8 cellular contexts compared by ENCODE assay signal in the genomic region with DNA sequence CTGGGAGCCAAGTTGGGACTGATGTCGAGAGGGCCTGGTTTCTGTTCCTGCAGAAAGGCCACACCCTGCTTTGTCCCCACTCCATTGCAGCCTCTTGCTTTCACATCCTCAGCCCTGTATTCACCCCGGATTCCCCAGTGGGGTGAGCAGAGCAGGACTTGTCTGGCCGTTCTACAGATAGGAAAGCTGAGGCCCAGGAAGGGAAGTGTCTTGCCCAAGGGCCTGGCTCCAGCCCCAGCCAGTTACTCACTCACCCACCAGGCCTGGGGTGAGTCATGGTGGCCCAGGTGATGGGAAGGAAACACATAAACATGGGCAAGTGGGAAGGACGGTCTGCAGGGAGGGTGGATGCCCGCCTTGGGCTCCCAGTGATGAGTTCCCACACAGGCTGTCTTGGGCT. TPM values are rescaled to one million over a fixed set of nuclear protein-coding genes. Genes with fewer than 3 reads are reported as not detected.
DNase-seq lines count a peak whose midpoint lies in the region; ATAC-seq and TF ChIP-seq lines count a peak whose summit lies in the region.

No MANE protein-coding gene starts in this region.

- intact Hi-C loops in Right ventricle myocardium superior (cut with DNase I) = no loop called here
- intact Hi-C loops in cardiac septum (cut with DNase I) = no loop called here
- intact Hi-C loops in esophagus squamous epithelium (cut with DNase I) = no loop called here
- intact Hi-C loops in upper lobe of right lung (cut with DNase I) = no loop called here

- H3K4me3 ChIP-seq in OCI-LY3 (ENCODE audit: low read length) (peak overlapping the region; percentile 3; the same call in 1 of the 2 replicates), esophagus squamous epithelium (no peak overlapping the region), upper lobe of right lung (no peak overlapping the region)

- TF ChIP-seq CTCF in OCI-LY3 (IDR thresholded peaks at IDR 0.05; ENCODE audit: low read depth, low read length) (no peak), esophagus squamous epithelium (IDR thresholded peaks at IDR 0.05) (no peak), upper lobe of right lung (IDR thresholded peaks at IDR 0.05) (no peak), nephron progenitor cell (IDR thresholded peaks at IDR 0.05) (no peak)

- peaks cover 43% of the 10 kb centered on the region for H3K4me1 Mint-ChIP-seq in nephron progenitor cell

- peak overlapping the region; percentile 42 for H3K27ac ChIP-seq in OCI-LY3 (ENCODE audit: low read length)
- H3K27ac ChIP-seq in esophagus squamous epithelium = peak overlapping the region; percentile 72 to 87 (median 81)
- H3K27ac ChIP-seq in upper lobe of right lung = no peak overlapping the region

- no peaks in the 10 kb centered on the region for H3K9me3 Mint-ChIP-seq in nephron progenitor cell

- H3K9ac ChIP-seq in OCI-LY3 (ENCODE audit: low read length) = peak overlapping the region; percentile 17; the same call in 1 of the 2 replicates

- TF ChIP-seq POLR2A in esophagus squamous epithelium (IDR thresholded peaks at IDR 0.05) = no peak

- peaks cover 11% of the 10 kb centered on the region for H3K27me3 Mint-ChIP-seq in nephron progenitor cell (ENCODE audit: low read depth, poor library complexity)

- no peaks in the 10 kb centered on the region for H3K36me3 Mint-ChIP-seq in nephron progenitor cell (ENCODE audit: low read depth)

- H3K27me3 ChIP-seq in OCI-LY3 (ENCODE audit: low read depth, low read length) (no peaks in the 10 kb centered on the region), esophagus squamous epithelium (no peaks in the 10 kb centered on the region), upper lobe of right lung (no peaks in the 10 kb centered on the region)

- no peaks in the 10 kb centered on the region for H3K79me2 ChIP-seq in OCI-LY3 (ENCODE audit: low read length)

- H2AFZ ChIP-seq in OCI-LY3 (ENCODE audit: low read depth, low read length) = no peak overlapping the region

- H3K4me3 Mint-ChIP-seq in nephron progenitor cell = no peak overlapping the region

- H3K9me3 ChIP-seq in OCI-LY3 (ENCODE audit: insufficient read depth, low read length) = no peaks in the 10 kb centered on the region
- H3K9me3 ChIP-seq in esophagus squamous epithelium = no peaks in the 10 kb centered on the region
- no peaks in the 10 kb centered on the region for H3K9me3 ChIP-seq in upper lobe of right lung

- 17 to 27% methylated on average over 1 to 2 of the region's 5 CpGs for WGBS in esophagus squamous epithelium, 2 donors

- peaks cover 32% of the 10 kb centered on the region for H3K4me1 ChIP-seq in OCI-LY3 (ENCODE audit: low read length)
- H3K4me1 ChIP-seq in esophagus squamous epithelium = peaks cover 41 to 99% (median 76%) of the 10 kb centered on the region in 3 donors
- H3K4me1 ChIP-seq in upper lobe of right lung = peaks cover 5% of the 10 kb centered on the region

- peak; percentile 4 for ATAC-seq in Right ventricle myocardium superior (ENCODE audit: poor library complexity)
- ATAC-seq in upper lobe of right lung = peak; percentile 69

- peak; percentile 63 for DNase-seq in Right ventricle myocardium superior
- no peak for DNase-seq in cardiac septum (ENCODE audit: low spot score)
- no peak for DNase-seq in esophagus squamous epithelium (lab: John Stamatoyannopoulos, UW)
- peak; percentile 79 for DNase-seq in upper lobe of right lung
- no peak for DNase-seq in activated CD4-positive, alpha-beta T cell treated with anti-CD3 and anti-CD28 coated beads for 48 hours
- no peak for DNase-seq in NCI-H2196 (lab: John Stamatoyannopoulos, UW; ENCODE audit: unreplicated experiment)
- no peak for DNase-seq in nephron progenitor cell

- H3K4me2 ChIP-seq in OCI-LY3 (ENCODE audit: low read length) = peak overlapping the region; percentile 51

- H3K27ac Mint-ChIP-seq in nephron progenitor cell = no peak overlapping the region

- H4K20me1 ChIP-seq in OCI-LY3 (ENCODE audit: insufficient read depth, low read length) = no peaks in the 10 kb centered on the region

- H3K36me3 ChIP-seq in OCI-LY3 (replicated peaks; ENCODE audit: low read depth, low read length) (no peaks in the 10 kb centered on the region), esophagus squamous epithelium (no peaks in the 10 kb centered on the region), upper lobe of right lung (no peaks in the 10 kb centered on the region)

RNA-seq across cellular contexts. Expression of a gene that starts 6.1 kb away (rescaled TPM):
- total RNA-seq in Right ventricle myocardium superior = 23.2 TPM
- 21.2 TPM for total RNA-seq in cardiac septum
- total RNA-seq in esophagus squamous epithelium = 100 to 1,000 TPM in 1 of 4 donors, 10 to 100 TPM in 3; 49.3 to 105 (median 62.1) TPM
- 40.7 TPM for total RNA-seq in upper lobe of right lung

Comparison
In these comparisons a context has a peak if more than half of its experiments do, and no peak if none do; other contexts are left out.
1. DNase-seq: peak in Right ventricle myocardium superior (single experiment) and upper lobe of right lung (single experiment); none in cardiac septum (single experiment), esophagus squamous epithelium (single experiment), activated CD4-positive, alpha-beta T cell treated with anti-CD3 and anti-CD28 coated beads for 48 hours (single experiment), NCI-H2196 (single experiment) and nephron progenitor cell (single experiment).